In genomic region chr10:58587676-58588075, GRCh38 we compare ENCODE assay signal across 21 cellular contexts.
DNase-seq lines count a peak whose midpoint lies in the region; ATAC-seq, FAIRE-seq and TF ChIP-seq lines count a peak whose summit lies in the region.
"Had no signal": no experiment of that assay in that cellular context is flagged by ENCODE, and none has a peak within 500 bp of the region (broad histone marks: within the 10 kb centered on the region; RNA-seq: fewer than 3 reads in every experiment).

No MANE protein-coding gene starts in this region.

- TF ChIP-seq CTCF in D721Med (IDR thresholded peaks at IDR 0.05; ENCODE audit: insufficient read depth, missing control alignments): no peak
- TF ChIP-seq CTCF in HFFc6 (IDR thresholded peaks at IDR 0.05): no peak
- TF ChIP-seq CTCF in RWPE2 (IDR thresholded peaks at IDR 0.05; ENCODE audit: poor library complexity, severe bottlenecking): no peak

- no peak for TF ChIP-seq POLR2A in erythroblast (IDR thresholded peaks at IDR 0.05; ENCODE audit: low read length)
- TF ChIP-seq POLR2A in GM12891 (IDR thresholded peaks at IDR 0.05; ENCODE audit: low read depth, low read length): no peak

- peak overlapping the region; percentile 67 for H3K27ac ChIP-seq in RWPE2 (ENCODE audit: poor library complexity, severe bottlenecking)
- H3K27ac ChIP-seq: SJCRH30 had no signal

- H3K27ac Mint-ChIP-seq in HFFc6: peak overlapping the region; percentile 41

- no peaks in the 10 kb centered on the region for H3K27me3 ChIP-seq in RWPE2 (ENCODE audit: insufficient read depth, poor library complexity, severe bottlenecking)
- H3K27me3 ChIP-seq: SJCRH30 had no signal

- H3K27me3 Mint-ChIP-seq in HFFc6 (ENCODE audit: insufficient read depth): peaks cover 3% of the 10 kb centered on the region; the same call in 1 of the 2 replicates

- peaks cover 4% of the 10 kb centered on the region; the same call in 1 of the 2 replicates for H3K9me3 Mint-ChIP-seq in HFFc6

- H3K4me3 ChIP-seq in RWPE2 (ENCODE audit: severe bottlenecking): no peak overlapping the region
- H3K4me3 ChIP-seq: SJCRH30 had no signal

- no peaks in the 10 kb centered on the region for H3K9me3 ChIP-seq in RWPE2 (ENCODE audit: severe bottlenecking)
- H3K9me3 ChIP-seq: SJCRH30 had no signal

- no peaks in the 10 kb centered on the region for H3K36me3 ChIP-seq in RWPE2 (ENCODE audit: low read depth)
- H3K36me3 ChIP-seq: SJCRH30 had no signal

- FAIRE-seq in D721Med (lab: Jason Lieb, UNC) (peak; percentile 68), GM12891 (lab: Jason Lieb, UNC) (no peak)
- FAIRE-seq: RCC 7860 had no signal

- H3K36me3 Mint-ChIP-seq in HFFc6 (ENCODE audit: low read depth): peaks cover 32% of the 10 kb centered on the region

- DNase-seq in D721Med (ENCODE audit: insufficient read length, low spot score) (no peak), HFFc6 (no peak), RWPE2 (ENCODE audit: low spot score) (no peak), iris pigment epithelial cell (ENCODE audit: low read depth) (peak; percentile 27), anterior cingulate cortex (lab: John Stamatoyannopoulos, UW) (no peak), erythroblast (lab: John Stamatoyannopoulos, UW) (no peak), GM12891 (ENCODE audit: insufficient read length, low spot score) (no peak), Kasumi-1 (lab: John Stamatoyannopoulos, UW) (no peak)
- DNase-seq: GF-D8, KBM-7, NCI-H1092, NCI-H1417 treated with DMSO at 0.1 percent for 48 hours, NCI-H1694 treated with DMSO at 0.1 percent for 48 hours, NCI-H2081, NCI-H2227 treated with DMSO at 0.1 percent for 48 hours, NCI-H526 treated with DMSO at 0.1 percent for 48 hours, OCI-M1, SJCRH30 had no signal

- H3K4me1 Mint-ChIP-seq in HFFc6 (ENCODE audit: low read depth): peaks cover 53% of the 10 kb centered on the region

- 0 out of 3 replicates have a peak, but pooled peaks have one; percentile 19 for ATAC-seq in RWPE2 (ENCODE audit: low read depth)
- ATAC-seq: Right ventricle myocardium inferior, SK-N-SH treated with all-trans-retinoic acid at 6 μM for 48 hours had no signal

- peaks cover 36% of the 10 kb centered on the region for H3K4me1 ChIP-seq in RWPE2 (ENCODE audit: insufficient read depth, poor library complexity, severe bottlenecking)
- H3K4me1 ChIP-seq: SJCRH30 had no signal

- H3K4me3 Mint-ChIP-seq in HFFc6: no peak overlapping the region

TF ChIP-seq in GM12891, 5 proteins besides CTCF, POLR2A, EP300 and RAD21:
- no peak for TF ChIP-seq PAX5 (IDR thresholded peaks at IDR 0.05; ENCODE audit: insufficient read depth, low read length, severe bottlenecking)
- TF ChIP-seq POU2F2 (IDR thresholded peaks at IDR 0.05; ENCODE audit: low read depth, low read length): no peak
